In genomic region chr6:3195377-3195694, GRCh38 we compare ENCODE assay signal across 17 cellular contexts. TPM values are rescaled to one million over a fixed set of nuclear protein-coding genes. Genes with fewer than 3 reads are reported as not detected.
DNase-seq lines count a peak whose midpoint lies in the region; ATAC-seq and TF ChIP-seq lines count a peak whose summit lies in the region.
"Had no signal": no experiment of that assay in that cellular context is flagged by ENCODE, and none has a peak within 500 bp of the region (broad histone marks: within the 10 kb centered on the region; RNA-seq: fewer than 3 reads in every experiment).

No MANE protein-coding gene starts in this region.

- no peaks in the 10 kb centered on the region for H3F3A ChIP-seq in OCI-LY1 (ENCODE audit: insufficient read depth, low read length)

- H3K4me3 ChIP-seq in heart left ventricle (no peak overlapping the region), OCI-LY1 (ENCODE audit: low read depth, low read length, poor library complexity, severe bottlenecking) (peak overlapping the region; percentile 0), endodermal cell (ENCODE audit: low read length) (peak overlapping the region; percentile 65), rectal smooth muscle tissue (ENCODE audit: low read length) (no peak overlapping the region)
- H3K4me3 ChIP-seq: lower lobe of right lung, pancreas had no signal

- H2AFZ ChIP-seq in OCI-LY1 (ENCODE audit: low read length): no peak overlapping the region

- peaks cover 2% of the 10 kb centered on the region for H3K36me3 Mint-ChIP-seq in endodermal cell (ENCODE audit: low read depth)

- H3K4me1 ChIP-seq in heart left ventricle (peaks cover 0 to 10% (median 0%) of the 10 kb centered on the region in 12 donors), OCI-LY1 (ENCODE audit: insufficient read depth, low read length, severe bottlenecking) (peaks cover 7% of the 10 kb centered on the region), endodermal cell (ENCODE audit: control insufficient read depth, insufficient read depth, low read length) (peaks cover 4% of the 10 kb centered on the region), rectal smooth muscle tissue (ENCODE audit: control insufficient read depth, insufficient read depth, low read length) (no peaks in the 10 kb centered on the region)
- H3K4me1 ChIP-seq: lower lobe of right lung had no signal

- no peak overlapping the region for H3K27ac Mint-ChIP-seq in endodermal cell
- H3K27ac Mint-ChIP-seq: activated CD4-positive, alpha-beta T cell treated with anti-CD3 and anti-CD28 coated beads for 36 hours had no signal

- 66 to 90% (median 84%) methylated on average over 6 of the region's 6 CpGs for WGBS in heart left ventricle, 4 donors
- 75 to 80% methylated on average over 6 of the region's 6 CpGs for WGBS in endodermal cell (ENCODE audit: insufficient coverage in 1 of 2, insufficient read length in 1 of 2), 2 experiments

- no peak for TF ChIP-seq POLR2A in heart left ventricle (IDR thresholded peaks at IDR 0.05)

- H3K27me3 ChIP-seq in heart left ventricle: no peaks in the 10 kb centered on the region
- H3K27me3 ChIP-seq in OCI-LY1 (ENCODE audit: insufficient read depth, low read length): peaks cover 6% of the 10 kb centered on the region; the same call in 1 of the 2 replicates
- no peaks in the 10 kb centered on the region for H3K27me3 ChIP-seq in endodermal cell (ENCODE audit: control insufficient read depth, insufficient read depth, low read length, poor library complexity, severe bottlenecking)
- no peaks in the 10 kb centered on the region for H3K27me3 ChIP-seq in rectal smooth muscle tissue (ENCODE audit: control insufficient read depth, insufficient read depth, low read length)
- H3K27me3 ChIP-seq: pancreas had no signal

- no peaks in the 10 kb centered on the region for H3K79me2 ChIP-seq in OCI-LY1 (ENCODE audit: insufficient read depth, low read length)

- H3K4me1 Mint-ChIP-seq in endodermal cell: peaks cover 8% of the 10 kb centered on the region
- H3K4me1 Mint-ChIP-seq: activated CD4-positive, alpha-beta T cell treated with anti-CD3 and anti-CD28 coated beads for 36 hours had no signal

- peak overlapping the region; percentile 6; the same call in 1 of the 2 replicates for H3K4me2 ChIP-seq in OCI-LY1 (ENCODE audit: low read length)
- H3K4me2 ChIP-seq: KMS-11 had no signal

- no peak overlapping the region for H3K4me3 Mint-ChIP-seq in endodermal cell
- H3K4me3 Mint-ChIP-seq: activated CD4-positive, alpha-beta T cell treated with anti-CD3 and anti-CD28 coated beads for 36 hours; activated T-cell treated with anti-CD3 and anti-CD28 coated beads, Interleukin-2, amount 50 U/mL, for 4 hours had no signal

- peaks cover 15% of the 10 kb centered on the region for H3K9me3 Mint-ChIP-seq in endodermal cell
- H3K9me3 Mint-ChIP-seq: activated T-cell treated with anti-CD3 and anti-CD28 coated beads, Interleukin-2, amount 50 U/mL, for 4 hours had no signal

- no peaks in the 10 kb centered on the region for H3K36me3 ChIP-seq in heart left ventricle
- H3K36me3 ChIP-seq in OCI-LY1 (ENCODE audit: insufficient read depth, low read length): no peaks in the 10 kb centered on the region
- H3K36me3 ChIP-seq in endodermal cell (ENCODE audit: control insufficient read depth, insufficient read depth, low read length): no peaks in the 10 kb centered on the region
- H3K36me3 ChIP-seq in rectal smooth muscle tissue (ENCODE audit: control insufficient read depth, insufficient read depth, low read length): no peaks in the 10 kb centered on the region
- H3K36me3 ChIP-seq: lower lobe of right lung, pancreas had no signal

- H3K9ac ChIP-seq in OCI-LY1 (ENCODE audit: low read length) (no peak overlapping the region), endodermal cell (ENCODE audit: extremely low read depth, low read length, poor library complexity, severe bottlenecking) (no peak overlapping the region), rectal smooth muscle tissue (ENCODE audit: low read length) (no peak overlapping the region)
- H3K9ac ChIP-seq: KMS-11 had no signal

- H3K27me3 Mint-ChIP-seq in endodermal cell (ENCODE audit: insufficient read depth): no peaks in the 10 kb centered on the region

- peaks cover 0 to 7% (median 0%) of the 10 kb centered on the region in 12 donors for H3K9me3 ChIP-seq in heart left ventricle
- peaks cover under 1% of the 10 kb centered on the region; the same call in 1 of the 2 replicates for H3K9me3 ChIP-seq in OCI-LY1 (ENCODE audit: low read length)
- peaks cover 9% of the 10 kb centered on the region for H3K9me3 ChIP-seq in endodermal cell (ENCODE audit: control insufficient read depth, low read length)
- H3K9me3 ChIP-seq: lower lobe of right lung, pancreas had no signal

- no peak for TF ChIP-seq CTCF in heart left ventricle (IDR thresholded peaks at IDR 0.05)
- TF ChIP-seq CTCF in OCI-LY1 (IDR thresholded peaks at IDR 0.05; ENCODE audit: low read length): no peak
- no peak for TF ChIP-seq CTCF in endodermal cell (conservative IDR thresholded peaks at IDR 0.05)

- no peak for ATAC-seq in heart left ventricle
- ATAC-seq in Right ventricle myocardium inferior: no peak
- ATAC-seq in GM18867 (IDR thresholded peaks at IDR 0.05; ENCODE audit: unreplicated experiment): no peak
- ATAC-seq in HG03108 (IDR thresholded peaks at IDR 0.05; ENCODE audit: unreplicated experiment): no peak
- ATAC-seq: lower lobe of right lung had no signal

- no peaks in the 10 kb centered on the region for H4K20me1 ChIP-seq in OCI-LY1 (ENCODE audit: insufficient read depth, low read length)

- H3K9me2 ChIP-seq in OCI-LY1 (ENCODE audit: low read depth, low read length): no peaks in the 10 kb centered on the region

- intact Hi-C loops in heart left ventricle (cut with DNase I): no loop called here
- intact Hi-C loops in Right ventricle myocardium inferior (cut with DNase I): no loop called here

- H3K27ac ChIP-seq in heart left ventricle (peak overlapping the region in 9 of 12 donors; percentile 53 to 82 (median 70)), OCI-LY1 (ENCODE audit: low read depth, low read length, poor library complexity, severe bottlenecking) (no peak overlapping the region), endodermal cell (ENCODE audit: low read depth, low read length) (peak overlapping the region; percentile 99), rectal smooth muscle tissue (ENCODE audit: low read depth, low read length) (peak overlapping the region; percentile 21)
- H3K27ac ChIP-seq: KMS-11, lower lobe of right lung, pancreas had no signal

- DNase-seq in heart left ventricle (no peak), Right ventricle myocardium inferior (ENCODE audit: missing footprints) (no peak), endodermal cell (no peak), DMS79 treated with DMSO at 0.1 percent for 48 hours (lab: John Stamatoyannopoulos, UW) (no peak)
- DNase-seq: activated CD4-positive, alpha-beta T cell treated with anti-CD3 and anti-CD28 coated beads for 36 hours; activated CD8-positive, alpha-beta memory T cell treated with anti-CD3 and anti-CD28 coated beads for 24 hours; activated naive CD4-positive, alpha-beta T cell treated with Interleukin-2 at 50 U/mL for 16 hours; activated T-cell treated with anti-CD3 and anti-CD28 coated beads, Interleukin-2, amount 50 U/mL, for 4 hours; amniotic stem cell; lower lobe of right lung; NCI-H187 treated with DMSO at 0.1 percent for 48 hours; pancreas had no signal

RNA-seq across cellular contexts. Expression of gene TUBB2B, which starts 32.1 kb away (rescaled TPM):
- 1 to 10 TPM in 8 of 9 donors, under 1 TPM in 1; 0.90 to 3.4 (median 1.5) TPM for total RNA-seq in heart left ventricle
- 1 to 10 TPM; 1.1 to 2.8 TPM for polyA plus RNA-seq in heart left ventricle
- 0.97 TPM for total RNA-seq in Right ventricle myocardium inferior
- total RNA-seq in endodermal cell: 100 to 1,000 TPM; 253 to 304 TPM
- polyA plus RNA-seq in endodermal cell (2013, experiment 1 of 2): 836 TPM
- 726 TPM for polyA plus RNA-seq in endodermal cell (2013, experiment 2 of 2)

RNA-seq across cellular contexts. Expression of gene TUBB2A, which starts 38.0 kb away (rescaled TPM):
- total RNA-seq in heart left ventricle (10 to 100 TPM; 12.7 to 61.7 (median 26.0) TPM), Right ventricle myocardium inferior (25.0 TPM), endodermal cell (100 to 1,000 TPM; 262 to 297 TPM)
- polyA plus RNA-seq in heart left ventricle: 10 to 100 TPM; 14.3 to 58.1 TPM
- polyA plus RNA-seq in endodermal cell (2013, experiment 1 of 2): 327 TPM
- polyA plus RNA-seq in endodermal cell (2013, experiment 2 of 2): 301 TPM

Comparison
In these comparisons a context has a peak if more than half of its experiments do, and no peak if none do; other contexts are left out.
1. H3K4me3 ChIP-seq: peak in OCI-LY1 (single experiment) and endodermal cell (single experiment); none in heart left ventricle (0 of 12) and rectal smooth muscle tissue (single experiment).
2. RNA of gene TUBB2B, which starts 32.1 kb away (total RNA-seq): 253 to 304 TPM in endodermal cell; 0.90 to 3.4 TPM in heart left ventricle and 0.97 TPM in Right ventricle myocardium inferior (single experiment); every median in the first group is over 10 times any median in the second.
3. RNA of gene TUBB2A, which starts 38.0 kb away (total RNA-seq): 262 to 297 TPM in endodermal cell; 12.7 to 61.7 TPM in heart left ventricle and 25.0 TPM in Right ventricle myocardium inferior (single experiment); every median in the first group is over 4 times any median in the second.